In genomic region chr5:4976918-4977317, GRCh38 we compare ENCODE assay signal across 18 cellular contexts.
"Had no signal": no experiment of that assay in that cellular context is flagged by ENCODE, and none has a peak within 500 bp of the region (broad histone marks: within the 10 kb centered on the region; RNA-seq: fewer than 3 reads in every experiment).

No MANE protein-coding gene starts in this region.

- H3K27ac ChIP-seq: breast epithelium, gastroesophageal sphincter, sigmoid colon, thoracic aorta, VCaP had no signal

- H3K36me3 ChIP-seq: breast epithelium, gastroesophageal sphincter, sigmoid colon, thoracic aorta had no signal

- H3K9me3 ChIP-seq: breast epithelium, gastroesophageal sphincter, sigmoid colon, thoracic aorta had no signal

- H3K4me1 Mint-ChIP-seq: stimulated activated naive CD8-positive, alpha-beta T cell treated with anti-CD3 and anti-CD28 coated beads, Interleukin-15, amount 100 ng/mL, for 72 hours had no signal

- H3K27me3 ChIP-seq: breast epithelium, sigmoid colon had no signal

- FAIRE-seq: endothelial cell of umbilical vein, islet of Langerhans had no signal

- H3K4me3 ChIP-seq: breast epithelium, gastroesophageal sphincter, sigmoid colon, thoracic aorta had no signal

- ATAC-seq: gastroesophageal sphincter; SK-N-SH treated with all-trans-retinoic acid at 6 μM for 48 hours; stimulated activated naive CD8-positive, alpha-beta T cell treated with anti-CD3 and anti-CD28 coated beads, Interleukin-15, amount 100 ng/mL, for 72 hours had no signal

- H3K9me3 Mint-ChIP-seq: activated naive CD4-positive, alpha-beta T cell treated with anti-CD3 and anti-CD28 coated beads for 36 hours; activated T-helper 2 cell treated with anti-CD3 and anti-CD28 coated beads, Interferon-gamma antibody, Interleukin-2, Interleukin-4, amounts not matched to agents 10 μg/mL and 5 μg/mL and 100 μg/mL, durations not matched to agents 14 hours and 24 hours and 36 hours had no signal

- DNase-seq: activated CD4-positive, alpha-beta T cell treated with anti-CD3 and anti-CD28 coated beads, Interleukin-2, amount 50 U/mL, for 48 hours; activated naive CD4-positive, alpha-beta T cell treated with anti-CD3 and anti-CD28 coated beads for 36 hours; activated T-cell treated with anti-CD3 and anti-CD28 coated beads, Interleukin-2, amount 50 U/mL, for 1 hour; cerebellar nuclear complex; effector CD8-positive, alpha-beta T cell; mesenchymal stem cell; sigmoid colon; stimulated activated CD4-positive, alpha-beta T cell treated with anti-CD3 and anti-CD28 coated beads, Interleukin-1b, Interleukin-23, amount 100 ng/mL, for 48 hours; stimulated activated naive CD8-positive, alpha-beta T cell treated with anti-CD3 and anti-CD28 coated beads, Interleukin-15, amount 100 ng/mL, for 72 hours; T-helper 1 cell had no signal

- H3K4me1 ChIP-seq: breast epithelium, gastroesophageal sphincter, sigmoid colon had no signal

- H3K4me3 Mint-ChIP-seq: activated naive CD4-positive, alpha-beta T cell treated with anti-CD3 and anti-CD28 coated beads for 36 hours; stimulated activated naive CD8-positive, alpha-beta T cell treated with anti-CD3 and anti-CD28 coated beads, Interleukin-15, amount 100 ng/mL, for 72 hours had no signal

- H3K27me3 Mint-ChIP-seq: stimulated activated naive CD8-positive, alpha-beta T cell treated with anti-CD3 and anti-CD28 coated beads, Interleukin-15, amount 100 ng/mL, for 72 hours had no signal

- H3K27ac Mint-ChIP-seq: activated naive CD4-positive, alpha-beta T cell treated with anti-CD3 and anti-CD28 coated beads for 36 hours; activated T-helper 2 cell treated with anti-CD3 and anti-CD28 coated beads, Interferon-gamma antibody, Interleukin-2, Interleukin-4, amounts not matched to agents 10 μg/mL and 5 μg/mL and 100 μg/mL, durations not matched to agents 14 hours and 24 hours and 36 hours; stimulated activated naive CD8-positive, alpha-beta T cell treated with anti-CD3 and anti-CD28 coated beads, Interleukin-15, amount 100 ng/mL, for 72 hours had no signal
